ENCODE assay signal across 15 cellular contexts in genomic region chrX:107567370-107567769, GRCh38.
"Had no signal": no experiment of that assay in that cellular context is flagged by ENCODE, and none has a peak within 500 bp of the region (broad histone marks: within the 10 kb centered on the region; RNA-seq: fewer than 3 reads in every experiment).

No MANE protein-coding gene starts in this region.

- H3K4me3 Mint-ChIP-seq: activated CD8-positive, alpha-beta T cell treated with anti-CD3 and anti-CD28 coated beads, Interleukin-2, amount 10 ng/mL, durations not matched to agents 7 days and 5 days; activated naive CD8-positive, alpha-beta T cell treated with anti-CD3 and anti-CD28 coated beads, Interleukin-2, amount 50 U/mL, for 24 hours; activated T-helper 1 cell treated with anti-CD3 and anti-CD28 coated beads, Interleukin-12 subunit alpha, Interleukin-12 subunit beta, Interleukin-2, Interleukin-4 antibody, amounts not matched to agents 30 ng/mL and 10 ng/mL and 1 ng/mL, durations not matched to agents 14 hours and 24 hours and 36 hours had no signal

- H3K27ac ChIP-seq: coronary artery, hepatocyte, neutrophil, right atrium auricular region, skin epidermis, thoracic aorta had no signal

- H3K4me1 ChIP-seq: right atrium auricular region, stomach had no signal

- H3K4me3 ChIP-seq: coronary artery, hepatocyte, right atrium auricular region, skin epidermis, stomach, thoracic aorta had no signal

- H2AFZ ChIP-seq: hepatocyte had no signal

- H3K9me3 Mint-ChIP-seq: activated T-helper 1 cell treated with anti-CD3 and anti-CD28 coated beads, Interleukin-12 subunit alpha, Interleukin-12 subunit beta, Interleukin-2, Interleukin-4 antibody, amounts not matched to agents 30 ng/mL and 10 ng/mL and 1 ng/mL, durations not matched to agents 14 hours and 24 hours and 36 hours had no signal

- H3K4me1 Mint-ChIP-seq: activated naive CD8-positive, alpha-beta T cell treated with anti-CD3 and anti-CD28 coated beads, Interleukin-2, amount 50 U/mL, for 24 hours had no signal

- H3K27ac Mint-ChIP-seq: activated CD8-positive, alpha-beta T cell treated with anti-CD3 and anti-CD28 coated beads, Interleukin-2, amount 10 ng/mL, durations not matched to agents 7 days and 5 days; activated naive CD8-positive, alpha-beta T cell treated with anti-CD3 and anti-CD28 coated beads, Interleukin-2, amount 50 U/mL, for 24 hours; activated T-helper 1 cell treated with anti-CD3 and anti-CD28 coated beads, Interleukin-12 subunit alpha, Interleukin-12 subunit beta, Interleukin-2, Interleukin-4 antibody, amounts not matched to agents 30 ng/mL and 10 ng/mL and 1 ng/mL, durations not matched to agents 14 hours and 24 hours and 36 hours had no signal

- H3K9me3 ChIP-seq: neutrophil, right atrium auricular region, stomach, thoracic aorta had no signal

- H3K36me3 ChIP-seq: neutrophil, right atrium auricular region, stomach, thoracic aorta had no signal

- H3K79me2 ChIP-seq: hepatocyte had no signal

- ATAC-seq: activated CD8-positive, alpha-beta T cell treated with anti-CD3 and anti-CD28 coated beads, Interleukin-2, amount 10 ng/mL, durations not matched to agents 7 days and 5 days; activated naive CD8-positive, alpha-beta T cell treated with anti-CD3 and anti-CD28 coated beads, Interleukin-2, amount 50 U/mL, for 24 hours had no signal

- H3K4me2 ChIP-seq: hepatocyte had no signal

- DNase-seq: activated CD4-positive, alpha-beta T cell treated with anti-CD3 and anti-CD28 coated beads for 48 hours; activated CD8-positive, alpha-beta memory T cell treated with anti-CD3 and anti-CD28 coated beads, Interleukin-2, amount 50 U/mL, for 48 hours; activated CD8-positive, alpha-beta T cell treated with anti-CD3 and anti-CD28 coated beads, Interleukin-2, amount 10 ng/mL, durations not matched to agents 7 days and 5 days; activated naive CD4-positive, alpha-beta T cell; activated naive CD8-positive, alpha-beta T cell treated with anti-CD3 and anti-CD28 coated beads, Interleukin-2, amount 50 U/mL, for 24 hours; caudate nucleus; effector CD4-positive, alpha-beta T cell; stomach had no signal

- H3K27me3 ChIP-seq: hepatocyte, neutrophil, right atrium auricular region, stomach had no signal
